Comparison of ENCODE assay signal across 8 cellular contexts in the genomic region with DNA sequence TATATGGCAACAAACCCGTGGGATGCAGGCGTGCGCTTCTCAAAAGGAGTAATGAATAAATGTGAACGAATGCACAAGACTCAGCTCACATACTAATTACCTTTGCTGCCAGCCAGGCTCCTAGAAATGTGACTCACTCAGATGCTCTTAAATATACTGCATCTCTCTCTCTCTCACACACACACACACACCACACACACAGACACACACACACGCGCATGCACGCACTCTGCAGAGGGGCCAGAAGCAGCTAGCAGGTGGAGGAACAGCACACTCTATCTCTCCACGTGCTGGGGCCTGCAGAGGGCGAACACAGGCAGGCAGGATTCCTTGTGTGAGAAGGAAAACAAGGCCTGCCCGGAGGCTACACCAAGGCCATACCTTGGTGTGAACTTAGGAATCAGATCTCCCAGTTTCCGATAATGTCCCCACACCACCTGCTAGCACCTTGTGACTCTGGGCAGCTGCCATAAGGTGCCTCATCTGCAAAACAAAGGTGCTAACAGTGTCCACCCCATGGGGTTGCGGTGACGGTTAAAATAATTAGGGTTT. TPM values are rescaled to one million over a fixed set of nuclear protein-coding genes. Genes with fewer than 3 reads are reported as not detected.
DNase-seq lines count a peak whose midpoint lies in the region; ATAC-seq and TF ChIP-seq lines count a peak whose summit lies in the region.

No MANE protein-coding gene starts in this region.

- POLR2A ChIA-PET in activated CD8-positive, alpha-beta T cell treated with anti-CD3 and anti-CD28 coated beads for 36 hours (lab: Charles Lee), result no interaction called here

- H3K4me1 Mint-ChIP-seq in activated CD8-positive, alpha-beta T cell treated with anti-CD3 and anti-CD28 coated beads for 36 hours (ENCODE audit: low read depth), result no peaks in the 10 kb centered on the region

- H3K9me3 Mint-ChIP-seq in activated CD8-positive, alpha-beta T cell treated with anti-CD3 and anti-CD28 coated beads for 36 hours, result no peaks in the 10 kb centered on the region

- H3K27ac ChIP-seq in right atrium auricular region (peak overlapping the region in 1 of 2 donors; percentile 66), left ventricle myocardium inferior (replicated peaks) (peak overlapping the region; percentile 97)

- no peak overlapping the region for H3K4me3 ChIP-seq in right atrium auricular region
- no peak overlapping the region for H3K4me3 ChIP-seq in left ventricle myocardium inferior

- DNase-seq in Right ventricle myocardium inferior (ENCODE audit: missing footprints) (no peak), right atrium auricular region (ENCODE audit: low spot score) (no peak), RPMI7951 (ENCODE audit: low read depth) (peak; percentile 3), left ventricle myocardium inferior (peak; percentile 29)
- no peak for DNase-seq in activated CD8-positive, alpha-beta T cell treated with anti-CD3 and anti-CD28 coated beads for 36 hours
- no peak for DNase-seq in activated T-cell treated with anti-CD3 and anti-CD28 coated beads, Interleukin-2, amount 50 U/mL, for 48 hours
- no peak for DNase-seq in activated CD4-positive, alpha-beta T cell treated with anti-CD3 and anti-CD28 coated beads for 48 hours

- TF ChIP-seq CTCF in right atrium auricular region (IDR thresholded peaks at IDR 0.05) (no peak), left ventricle myocardium inferior (IDR thresholded peaks at IDR 0.05; ENCODE audit: borderline replicate concordance) (no peak)
- TF ChIP-seq CTCF in activated CD8-positive, alpha-beta T cell treated with anti-CD3 and anti-CD28 coated beads for 36 hours (IDR thresholded peaks at IDR 0.05), result no peak

- no peak overlapping the region for H3K4me3 Mint-ChIP-seq in activated CD8-positive, alpha-beta T cell treated with anti-CD3 and anti-CD28 coated beads for 36 hours

- CTCF ChIA-PET in activated CD8-positive, alpha-beta T cell treated with anti-CD3 and anti-CD28 coated beads for 36 hours (lab: Charles Lee), result interaction anchor here (1.1 to 1.2 kb wide), 2 partner anchors 10 to 296 kb away, joined by 3 read pairs; no protein-coding TSS in a partner anchor

- H3K27me3 Mint-ChIP-seq in activated CD8-positive, alpha-beta T cell treated with anti-CD3 and anti-CD28 coated beads for 36 hours, result peaks cover 19% of the 10 kb centered on the region

- H3K27me3 ChIP-seq in right atrium auricular region (no peaks in the 10 kb centered on the region), left ventricle myocardium inferior (ENCODE audit: low read depth) (no peaks in the 10 kb centered on the region)

- intact Hi-C loops in Right ventricle myocardium inferior (cut with DNase I) (no loop called here), left ventricle myocardium inferior (cut with micrococcal nuclease) (loop anchor here (10.0 kb wide), 1 partner anchor 155 kb away; no protein-coding TSS in a partner anchor)
- intact Hi-C loops in activated CD8-positive, alpha-beta T cell treated with anti-CD3 and anti-CD28 coated beads for 36 hours (cut with micrococcal nuclease), result no loop called here

- ATAC-seq in Right ventricle myocardium inferior (peak; percentile 27), HG03097 (IDR thresholded peaks at IDR 0.05; ENCODE audit: low FRiP score, unreplicated experiment) (no peak)
- no peak for ATAC-seq in activated CD8-positive, alpha-beta T cell treated with anti-CD3 and anti-CD28 coated beads for 36 hours

- H3K27ac Mint-ChIP-seq in activated CD8-positive, alpha-beta T cell treated with anti-CD3 and anti-CD28 coated beads for 36 hours, result no peak overlapping the region

- H3K36me3 ChIP-seq in right atrium auricular region (peaks cover 6% of the 10 kb centered on the region), left ventricle myocardium inferior (peaks cover 19% of the 10 kb centered on the region)

- H3K4me1 ChIP-seq in right atrium auricular region (peaks cover 0 to 74% of the 10 kb centered on the region in 2 donors), left ventricle myocardium inferior (peaks cover 99% of the 10 kb centered on the region)

- no peaks in the 10 kb centered on the region for H3K9me3 ChIP-seq in right atrium auricular region
- H3K9me3 ChIP-seq in left ventricle myocardium inferior (replicated peaks), result no peaks in the 10 kb centered on the region

- no peaks in the 10 kb centered on the region for H3K36me3 Mint-ChIP-seq in activated CD8-positive, alpha-beta T cell treated with anti-CD3 and anti-CD28 coated beads for 36 hours (ENCODE audit: low read depth)

RNA-seq across cellular contexts. Expression of gene GPRC5B, which starts 5.3 kb away (rescaled TPM):
- total RNA-seq in Right ventricle myocardium inferior (90.0 TPM), right atrium auricular region (10 to 100 TPM; 39.4 to 40.0 TPM), left ventricle myocardium inferior (82.3 TPM)
- 1.2 and 1.6 TPM in 2 replicates for total RNA-seq in RPMI7951 (2014; rRNA removed; shearing (Covaris generic))
- not detected for total RNA-seq in activated CD8-positive, alpha-beta T cell treated with anti-CD3 and anti-CD28 coated beads for 36 hours

Comparison
In these comparisons a context has a peak if more than half of its experiments do, and no peak if none do; other contexts are left out.
1. DNase-seq: peak in RPMI7951 (single experiment) and left ventricle myocardium inferior (single experiment); none in Right ventricle myocardium inferior (single experiment), right atrium auricular region (single experiment), activated CD8-positive, alpha-beta T cell treated with anti-CD3 and anti-CD28 coated beads for 36 hours (single experiment), activated T-cell treated with anti-CD3 and anti-CD28 coated beads, Interleukin-2, amount 50 U/mL, for 48 hours (0 of 2) and activated CD4-positive, alpha-beta T cell treated with anti-CD3 and anti-CD28 coated beads for 48 hours (single experiment).
2. RNA of gene GPRC5B, which starts 5.3 kb away (total RNA-seq): 90.0 TPM in Right ventricle myocardium inferior (single experiment), 82.3 TPM in left ventricle myocardium inferior (single experiment) and 39.4 to 40.0 TPM in right atrium auricular region; 1.2 to 1.6 TPM in RPMI7951 and not detected in activated CD8-positive, alpha-beta T cell treated with anti-CD3 and anti-CD28 coated beads for 36 hours; every median in the first group is over 10 times any median in the second.